ENCODE assay signal across 1 cellular context in genomic region chr6:131295081-131295480, GRCh38.
TF ChIP-seq lines count a peak whose summit lies in the region.

No MANE protein-coding gene starts in this region.

TF ChIP-seq in H1, 55 proteins besides CTCF, POLR2A, EP300 and RAD21:
- TF ChIP-seq ATF2 (IDR thresholded peaks at IDR 0.05; ENCODE audit: low read length) (no peak), TAF1 (IDR thresholded peaks at IDR 0.05; ENCODE audit: low read depth, low read length) (0 out of 2 replicates have a peak, but pooled peaks have one; percentile 11)
